8 cellular contexts compared by ENCODE assay signal in the genomic region with DNA sequence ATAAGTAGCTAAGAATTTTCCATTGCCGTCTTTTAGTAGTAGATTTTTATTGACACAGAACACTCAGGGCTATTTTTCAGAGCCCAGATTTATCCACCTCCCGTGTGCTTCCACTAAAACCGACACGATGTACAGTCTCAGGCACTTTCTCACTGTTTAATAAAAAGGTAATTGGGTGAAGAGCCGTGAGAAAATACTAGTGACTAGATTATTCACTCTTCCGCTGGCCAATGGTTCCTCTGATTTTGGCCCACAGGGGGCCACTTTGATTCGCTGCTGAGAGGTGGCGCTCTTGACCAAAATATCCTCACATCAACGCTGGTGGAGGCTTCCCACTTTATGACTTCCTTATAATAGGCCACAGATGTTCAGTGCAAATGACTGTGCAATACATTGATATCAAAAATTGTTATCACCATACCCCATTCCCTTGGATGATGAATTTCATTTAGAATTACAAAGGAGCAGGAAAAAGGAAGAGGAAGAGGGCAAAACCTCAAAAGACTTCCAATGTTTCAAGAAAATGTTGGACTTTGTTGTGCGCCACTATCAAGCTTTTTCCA. TPM values are rescaled to one million over a fixed set of nuclear protein-coding genes. Genes with fewer than 3 reads are reported as not detected.
A peak's percentile ranks its signal among the peaks of the same experiment; 100 is the strongest.
DNase-seq lines count a peak whose midpoint lies in the region; TF ChIP-seq lines count a peak whose summit lies in the region.

No MANE protein-coding gene starts in this region.

- no peaks in the 10 kb centered on the region for H3K9me2 ChIP-seq in Loucy (replicated peaks; ENCODE audit: low read depth, low read length)

- H3K4me1 ChIP-seq in Loucy (ENCODE audit: insufficient read depth, low read length, poor library complexity, severe bottlenecking) = no peaks in the 10 kb centered on the region
- H3K4me1 ChIP-seq in iPS DF 6.9 (ENCODE audit: control insufficient read depth, insufficient read depth, low read length) = no peaks in the 10 kb centered on the region
- no peaks in the 10 kb centered on the region for H3K4me1 ChIP-seq in smooth muscle cell (ENCODE audit: low read depth)

- H3K27me3 ChIP-seq in Loucy (ENCODE audit: insufficient read depth, low read length, poor library complexity, severe bottlenecking) (peaks cover 13% of the 10 kb centered on the region), iPS DF 6.9 (ENCODE audit: control insufficient read depth, insufficient read depth, low read length) (no peaks in the 10 kb centered on the region), smooth muscle cell (ENCODE audit: low read depth) (no peaks in the 10 kb centered on the region)

- no peaks in the 10 kb centered on the region for H3K36me3 Mint-ChIP-seq in brain

- H3K36me3 ChIP-seq in Loucy (ENCODE audit: insufficient read depth, low read length) (no peaks in the 10 kb centered on the region), iPS DF 6.9 (ENCODE audit: control insufficient read depth, insufficient read depth, low read length) (no peaks in the 10 kb centered on the region), smooth muscle cell (ENCODE audit: low read depth) (no peaks in the 10 kb centered on the region)

- no CpG with 5 or more reads among the region's 10 CpGs for WGBS in iPS DF 6.9 (ENCODE audit: insufficient coverage, insufficient read length)
- WGBS in smooth muscle cell (ENCODE audit: low lambda C conversion rate) = 21% methylated on average over 10 of the region's 10 CpGs

- H3K27ac Mint-ChIP-seq in brain = no peak overlapping the region

- no peak overlapping the region for H3K4me2 ChIP-seq in Loucy (ENCODE audit: low read depth, low read length, poor library complexity, severe bottlenecking)
- peak overlapping the region; percentile 34 for H3K4me2 ChIP-seq in smooth muscle cell

- H3K9me3 ChIP-seq in Loucy (ENCODE audit: insufficient read depth, low read depth, low read length) (no peaks in the 10 kb centered on the region), iPS DF 6.9 (ENCODE audit: control insufficient read depth, insufficient read depth, low read length) (no peaks in the 10 kb centered on the region), smooth muscle cell (replicated peaks; ENCODE audit: low read depth) (no peaks in the 10 kb centered on the region)

- H4K20me1 ChIP-seq in Loucy (ENCODE audit: insufficient read depth, low read length, poor library complexity, severe bottlenecking) = no peaks in the 10 kb centered on the region
- no peaks in the 10 kb centered on the region for H4K20me1 ChIP-seq in smooth muscle cell (ENCODE audit: low read depth)

- TF ChIP-seq CTCF in GM12864 (IDR thresholded peaks at IDR 0.05; ENCODE audit: low read depth, low read length, missing control alignments) (peak; percentile 78), Loucy (conservative IDR thresholded peaks at IDR 0.05; ENCODE audit: low read length) (peak; percentile 99), brain (conservative IDR thresholded peaks at IDR 0.05) (peak; percentile 96 to 98), smooth muscle cell (IDR thresholded peaks at IDR 0.05; ENCODE audit: borderline replicate concordance, insufficient read depth, poor library complexity, severe bottlenecking) (peak; percentile 87)

- no peak overlapping the region for H3K27ac ChIP-seq in iPS DF 6.9 (ENCODE audit: low read length)
- H3K27ac ChIP-seq in smooth muscle cell (ENCODE audit: low read depth) = no peak overlapping the region

- DNase-seq in A172 (ENCODE audit: low spot score) = peak; percentile 58
- no peak for DNase-seq in GM12864 (ENCODE audit: low read depth)
- DNase-seq in HCEC 1CT = peak; percentile 70
- peak; percentile 74 for DNase-seq in SHP77 treated with DMSO at 0.1 percent for 48 hours (lab: John Stamatoyannopoulos, UW)
- peak; percentile 35 for DNase-seq in iPS DF 6.9 (ENCODE audit: low read depth, low spot score)
- peak; percentile 4 for DNase-seq in smooth muscle cell (lab: John Stamatoyannopoulos, UW; ENCODE audit: unreplicated experiment)

- no peak overlapping the region for H3K4me3 Mint-ChIP-seq in brain

- H3K9me3 Mint-ChIP-seq in brain = no peaks in the 10 kb centered on the region

- no peak overlapping the region for H3K4me3 ChIP-seq in GM12864 (ENCODE audit: low read depth, low read length)
- H3K4me3 ChIP-seq in Loucy (ENCODE audit: low read length, poor library complexity, severe bottlenecking) = no peak overlapping the region
- no peak overlapping the region for H3K4me3 ChIP-seq in iPS DF 6.9 (ENCODE audit: low read length)
- no peak overlapping the region for H3K4me3 ChIP-seq in smooth muscle cell

- no peaks in the 10 kb centered on the region for H3K27me3 Mint-ChIP-seq in brain

- no peak overlapping the region for H3K9ac ChIP-seq in Loucy (ENCODE audit: low read depth, low read length, poor library complexity, severe bottlenecking)
- H3K9ac ChIP-seq in smooth muscle cell (ENCODE audit: low read depth) = no peak overlapping the region

- H3K79me2 ChIP-seq in Loucy (ENCODE audit: insufficient read depth, low read length) = no peaks in the 10 kb centered on the region
- H3K79me2 ChIP-seq in smooth muscle cell (ENCODE audit: low read depth) = no peaks in the 10 kb centered on the region

- H3F3A ChIP-seq in Loucy (ENCODE audit: low read depth) = no peaks in the 10 kb centered on the region
- H3F3A ChIP-seq in smooth muscle cell (ENCODE audit: low read depth) = no peaks in the 10 kb centered on the region

- H3K4me1 Mint-ChIP-seq in brain = peaks cover 4% of the 10 kb centered on the region

- H2AFZ ChIP-seq in Loucy (ENCODE audit: low read length) = no peak overlapping the region
- H2AFZ ChIP-seq in smooth muscle cell (ENCODE audit: low read depth) = peak overlapping the region; percentile 15

RNA-seq across cellular contexts. Expression of a gene that starts 12.3 kb away (rescaled TPM):
- total RNA-seq in A172 (2014; rRNA removed; shearing (Covaris generic)) = 95.8 and 113 TPM in 2 replicates
- polyA plus RNA-seq in brain (ENCODE audit: insufficient read depth, low read depth, low replicate concordance) (67.1 TPM), smooth muscle cell (107 and 114 TPM in 2 replicates)
- total RNA-seq in smooth muscle cell = 80.9 and 104 TPM in 2 replicates
